Comparison of ENCODE assay signal across 8 cellular contexts in genomic region chr17:3667366-3668278, GRCh38. TPM values are rescaled to one million over a fixed set of nuclear protein-coding genes. Genes with fewer than 3 reads are reported as not detected.
DNase-seq lines count a peak whose midpoint lies in the region; ATAC-seq, FAIRE-seq and TF ChIP-seq lines count a peak whose summit lies in the region.

No MANE protein-coding gene starts in this region.

- H3K9me3 ChIP-seq in A549 (no peaks in the 10 kb centered on the region), prostate gland (no peaks in the 10 kb centered on the region)

- TF ChIP-seq CTCF in A549 (IDR thresholded peaks at IDR 0.05), result 0 out of 3 replicates have a peak, but pooled peaks have one; percentile 11
- TF ChIP-seq CTCF in brain (conservative IDR thresholded peaks at IDR 0.05), result no peak
- TF ChIP-seq CTCF in prostate gland (IDR thresholded peaks at IDR 0.05), result no peak

- H3K27ac ChIP-seq in A549 (peak overlapping the region; percentile 94), prostate gland (peak overlapping the region; percentile 92 to 95)

- TF ChIP-seq RAD21 in A549 (conservative IDR thresholded peaks at IDR 0.05 in 1 of 2, IDR thresholded peaks at IDR 0.05 in 1 of 2), result no peak

- peak overlapping the region; percentile 94 to 99 (median 97) for H3K4me3 Mint-ChIP-seq in brain

- H3K27ac Mint-ChIP-seq in brain, result peak overlapping the region; percentile 87 to 95 (median 91)

- no peak for TF ChIP-seq EP300 in A549 (IDR thresholded peaks at IDR 0.05)

- peaks cover 0 to 6% of the 10 kb centered on the region in 2 donors for H3K36me3 ChIP-seq in prostate gland

- POLR2A ChIA-PET in A549 (lab: Yijun Ruan, JAX), result interaction anchor here (0.5 to 2.7 kb wide), 18 partner anchors 8 to 705 kb away, joined by 3 to 24 read pairs (median 4); partner anchors contain the start of genes CTNS, HASPIN, P2RX5 and SHPK

- TF ChIP-seq POLR2A in A549 (IDR thresholded peaks at IDR 0.05; ENCODE audit: low read length) (peak; percentile 22; the same call in 1 of the 2 replicates), prostate gland (IDR thresholded peaks at IDR 0.05) (peak; percentile 47)

- H3K27me3 Mint-ChIP-seq in brain, result peaks cover 4% of the 10 kb centered on the region

- H3K4me1 Mint-ChIP-seq in brain, result peaks cover 45% of the 10 kb centered on the region

- no peaks in the 10 kb centered on the region for H3K9me3 Mint-ChIP-seq in brain

- H3K27me3 ChIP-seq in prostate gland (replicated peaks; ENCODE audit: insufficient read depth), result no peaks in the 10 kb centered on the region

- peak overlapping the region; percentile 82 for H3K4me3 ChIP-seq in A549
- H3K4me3 ChIP-seq in prostate gland, result peak overlapping the region; percentile 83 to 90

- peak; percentile 81 for FAIRE-seq in A549 (lab: Jason Lieb, UNC)

- CTCF ChIA-PET in A549 (lab: Yijun Ruan, JAX), result interaction anchor here (0.6 to 2.6 kb wide), 8 partner anchors 8 to 619 kb away, joined by 3 to 10 read pairs (median 6); partner anchors contain the start of gene SHPK

- ATAC-seq in A549 (peak; percentile 76 to 85), HG03025 (IDR thresholded peaks at IDR 0.05; ENCODE audit: low FRiP score, unreplicated experiment) (peak; percentile 12)

- H3K4me1 ChIP-seq in A549 (peaks cover 25% of the 10 kb centered on the region), prostate gland (replicated peaks) (peaks cover 13% of the 10 kb centered on the region)

- intact Hi-C loops in prostate gland (cut with DNase I), result loop anchor here (1.0 to 2.0 kb wide), 2 partner anchors 31 to 55 kb away; partner anchors contain the start of genes CTNS, HASPIN and SHPK

- 1% methylated on average over 34 of the region's 39 CpGs for WGBS in A549 (ENCODE audit: missing lambda C conversion rate)
- 2% methylated on average over 39 of the region's 39 CpGs for WGBS in prostate gland

- peak overlapping the region; percentile 88 for H3K4me2 ChIP-seq in A549

- H3K36me3 Mint-ChIP-seq in brain, result peaks cover 11% of the 10 kb centered on the region

- peak; percentile 89 to 90 for DNase-seq in A549 (ENCODE audit: low read depth in 1 of 2, low spot score in 1 of 2)
- peak; percentile 84 for DNase-seq in GM04504 (ENCODE audit: low read depth)
- DNase-seq in OCI-M1 (lab: John Stamatoyannopoulos, UW), result peak; percentile 90
- peak in 30 of 51 donors; percentile 31 to 85 (median 69) for DNase-seq in hypothalamus (lab: John Stamatoyannopoulos, UW)
- peak; percentile 82 for DNase-seq in prostate gland (ENCODE audit: low spot score)
- no peak for DNase-seq in cortex of kidney (lab: John Stamatoyannopoulos, UW)

TF ChIP-seq in A549, 52 proteins besides CTCF, POLR2A, EP300 and RAD21:
- TF ChIP-seq GATA3 (IDR thresholded peaks at IDR 0.05; ENCODE audit: borderline replicate concordance) (peak; percentile 16; the same call in 1 of the 2 replicates), ZC3H11A (IDR thresholded peaks at IDR 0.05) (no peak), TP53 (CRISPR knock-in tag; IDR thresholded peaks at IDR 0.05) (no peak), PHF8 (IDR thresholded peaks at IDR 0.05; ENCODE audit: borderline replicate concordance, low read depth) (no peak; the same call in 1 of the 2 replicates), ZSCAN20 (CRISPR knock-in tag; IDR thresholded peaks at IDR 0.05) (no peak), TFCP2L1 (CRISPR knock-in tag; IDR thresholded peaks at IDR 0.05) (0 out of 2 replicates have a peak, but pooled peaks have one; percentile 42), NR3C1 (IDR thresholded peaks at IDR 0.05) (no peak), USF2 (IDR thresholded peaks at IDR 0.05) (no peak; the same call in 1 of the 2 replicates), MAX (IDR thresholded peaks at IDR 0.05) (peak; percentile 51; the same call in 1 of the 2 replicates), RNF2 (IDR thresholded peaks at IDR 0.05; ENCODE audit: borderline replicate concordance, low read depth) (no peak), ZFP36 (IDR thresholded peaks at IDR 0.05; ENCODE audit: borderline replicate concordance, partially characterized antibody) (no peak), EHF (CRISPR knock-in tag; IDR thresholded peaks at IDR 0.05) (peak; percentile 77; the same call in 1 of the 2 replicates), RFX5 (IDR thresholded peaks at IDR 0.05) (no peak), CHD2 (IDR thresholded peaks at IDR 0.05; ENCODE audit: low read length, partially characterized antibody) (no peak), E2F6 (IDR thresholded peaks at IDR 0.05; ENCODE audit: borderline replicate concordance, low read depth) (no peak), FOXS1 (CRISPR knock-in tag; IDR thresholded peaks at IDR 0.05) (no peak), FOSL2 (IDR thresholded peaks at IDR 0.05) (no peak), FOSL2 (CRISPR knock-in tag; IDR thresholded peaks at IDR 0.05) (peak; percentile 91)
TF ChIP-seq in A549: peak in this region for 5.

RNA-seq across cellular contexts. Expression of gene TAX1BP3, which starts 0.8 kb away (rescaled TPM):
- 89.1 and 122 TPM in 2 replicates for polyA plus RNA-seq in A549 (2011; rRNA removed)
- polyA plus RNA-seq in A549 (2012; cell fraction: cytosol; rRNA removed), result 172 and 239 TPM in 2 replicates
- polyA plus RNA-seq in A549 (2012; cell fraction: nucleus; rRNA removed), result 185 and 192 TPM in 2 replicates
- polyA plus RNA-seq in A549 (2017; fragmentation: RNase III; extraction: RNeasy Plus Mini Kit Qiagen cat#74134 plus additional on column Dnase treatment), result 229 to 234 TPM (median 233 TPM) in 3 replicates
- polyA minus RNA-seq in A549 (2011; rRNA and poly(A)+ RNA removed), result 92.7 and 105 TPM in 2 replicates
- polyA plus RNA-seq in brain (ENCODE audit: insufficient read depth, low read depth, low replicate concordance), result 85.8 TPM
- total RNA-seq in prostate gland, result 100 to 1,000 TPM; 171 to 270 TPM

RNA-seq across cellular contexts. Expression of gene EMC6, which starts 1.0 kb away (rescaled TPM):
- polyA plus RNA-seq in A549 (2011; rRNA removed) (53.3 and 68.3 TPM in 2 replicates), A549 (2017; fragmentation: RNase III; extraction: RNeasy Plus Mini Kit Qiagen cat#74134 plus additional on column Dnase treatment) (109 to 122 TPM (median 115 TPM) in 3 replicates), brain (ENCODE audit: insufficient read depth, low read depth, low replicate concordance) (46.2 TPM)
- polyA plus RNA-seq in A549 (2012; cell fraction: cytosol; rRNA removed), result 167 and 256 TPM in 2 replicates
- polyA plus RNA-seq in A549 (2012; cell fraction: nucleus; rRNA removed), result 139 and 184 TPM in 2 replicates
- polyA minus RNA-seq in A549 (2011; rRNA and poly(A)+ RNA removed), result 17.1 and 18.5 TPM in 2 replicates
- total RNA-seq in prostate gland, result 10 to 100 TPM; 12.7 to 31.8 TPM

RNA-seq across cellular contexts. Expression of gene P2RX5, which starts 28.3 kb away (rescaled TPM):
- polyA plus RNA-seq in A549 (2011; rRNA removed) (7.8 and 12.2 TPM in 2 replicates), A549 (2017; fragmentation: RNase III; extraction: RNeasy Plus Mini Kit Qiagen cat#74134 plus additional on column Dnase treatment) (10.6 to 13.3 TPM (median 11.8 TPM) in 3 replicates), brain (ENCODE audit: insufficient read depth, low read depth, low replicate concordance) (3.1 TPM)
- 14.5 and 17.4 TPM in 2 replicates for polyA plus RNA-seq in A549 (2012; cell fraction: cytosol; rRNA removed)
- 30.8 and 32.3 TPM in 2 replicates for polyA plus RNA-seq in A549 (2012; cell fraction: nucleus; rRNA removed)
- 10.5 and 12.9 TPM in 2 replicates for polyA minus RNA-seq in A549 (2011; rRNA and poly(A)+ RNA removed)
- 1 to 10 TPM in 1 of 2 donors, not detected in 1; 6.3 TPM for total RNA-seq in prostate gland

RNA-seq across cellular contexts. Expression of gene CTNS, which starts 31.1 kb away (rescaled TPM):
- 6.5 and 7.4 TPM in 2 replicates for polyA plus RNA-seq in A549 (2011; rRNA removed)
- polyA plus RNA-seq in A549 (2012; cell fraction: cytosol; rRNA removed), result 7.4 and 10.3 TPM in 2 replicates
- polyA plus RNA-seq in A549 (2012; cell fraction: nucleus; rRNA removed), result 12.8 and 15.7 TPM in 2 replicates
- 15.5 to 20.3 TPM (median 16.3 TPM) in 3 replicates for polyA plus RNA-seq in A549 (2017; fragmentation: RNase III; extraction: RNeasy Plus Mini Kit Qiagen cat#74134 plus additional on column Dnase treatment)
- 5.7 and 6.9 TPM in 2 replicates for polyA minus RNA-seq in A549 (2011; rRNA and poly(A)+ RNA removed)
- 9.9 TPM for polyA plus RNA-seq in brain (ENCODE audit: insufficient read depth, low read depth, low replicate concordance)
- total RNA-seq in prostate gland, result 10 to 100 TPM; 26.9 to 51.2 TPM

RNA-seq across cellular contexts. Expression of gene SHPK, which starts 31.6 kb away (rescaled TPM):
- 10.7 and 13.4 TPM in 2 replicates for polyA plus RNA-seq in A549 (2011; rRNA removed)
- 15.7 and 19.9 TPM in 2 replicates for polyA plus RNA-seq in A549 (2012; cell fraction: cytosol; rRNA removed)
- polyA plus RNA-seq in A549 (2012; cell fraction: nucleus; rRNA removed), result 29.1 and 32.1 TPM in 2 replicates
- 9.5 to 11.2 TPM (median 10.9 TPM) in 3 replicates for polyA plus RNA-seq in A549 (2017; fragmentation: RNase III; extraction: RNeasy Plus Mini Kit Qiagen cat#74134 plus additional on column Dnase treatment)
- polyA minus RNA-seq in A549 (2011; rRNA and poly(A)+ RNA removed), result 24.3 TPM in 2 replicates
- polyA plus RNA-seq in brain (ENCODE audit: insufficient read depth, low read depth, low replicate concordance), result 11.6 TPM
- total RNA-seq in prostate gland, result 10 to 100 TPM; 13.6 to 25.5 TPM
